ENCODE assay signal across 27 cellular contexts in genomic region chr15:70579766-70580165, GRCh38.
"Had no signal": no experiment of that assay in that cellular context is flagged by ENCODE, and none has a peak within 500 bp of the region (broad histone marks: within the 10 kb centered on the region; RNA-seq: fewer than 3 reads in every experiment).

No MANE protein-coding gene starts in this region.

- H3K27me3 ChIP-seq: brain microvascular endothelial cell, SJSA1 had no signal

- H3K27ac ChIP-seq: brain microvascular endothelial cell, cardiac muscle cell, SJSA1 had no signal

- H3K9me3 Mint-ChIP-seq: activated B cell treated with CpG ODN at 0.5 μM for 24 hours; activated CD4-positive, alpha-beta T cell treated with anti-CD3 and anti-CD28 coated beads, Interleukin-2, amount 10 ng/mL, durations not matched to agents 24 days and 14 days; activated naive CD4-positive, alpha-beta T cell treated with anti-CD3 and anti-CD28 coated beads, Interleukin-2, amount 10 ng/mL, durations not matched to agents 7 days and 5 days; activated T-helper 2 cell treated with anti-CD3 and anti-CD28 coated beads, Interferon-gamma antibody, Interleukin-2, Interleukin-4, amounts not matched to agents 10 μg/mL and 5 μg/mL and 100 μg/mL, durations not matched to agents 14 hours and 24 hours and 36 hours; T-helper 1 cell treated with Interleukin-12 subunit alpha and Interleukin-12 subunit beta and Interleukin-4 antibody, amounts not matched to agents 30 μg/mL and 1 μg/mL, for 36 hours had no signal

- H3K4me3 Mint-ChIP-seq: activated B cell treated with CpG ODN at 0.5 μM for 24 hours; activated CD4-positive, alpha-beta T cell treated with anti-CD3 and anti-CD28 coated beads, Interleukin-2, amount 10 ng/mL, durations not matched to agents 24 days and 14 days; activated naive CD4-positive, alpha-beta T cell treated with anti-CD3 and anti-CD28 coated beads, Interleukin-2, amount 10 ng/mL, durations not matched to agents 7 days and 5 days; activated naive CD8-positive, alpha-beta T cell treated with anti-CD3 and anti-CD28 coated beads for 36 hours; T-helper 1 cell treated with Interleukin-12 subunit alpha and Interleukin-12 subunit beta and Interleukin-4 antibody, amounts not matched to agents 30 μg/mL and 1 μg/mL, for 36 hours had no signal

- H3K36me3 ChIP-seq: brain microvascular endothelial cell, cardiac muscle cell, SJSA1 had no signal

- H3K4me3 ChIP-seq: cardiac muscle cell, SJSA1 had no signal

- H3K36me3 Mint-ChIP-seq: activated naive CD4-positive, alpha-beta T cell treated with anti-CD3 and anti-CD28 coated beads, Interleukin-2, amount 10 ng/mL, durations not matched to agents 7 days and 5 days had no signal

- H3K4me1 Mint-ChIP-seq: activated B cell treated with CpG ODN at 0.5 μM for 24 hours had no signal

- H3K9me3 ChIP-seq: SJSA1 had no signal

- H3K27ac Mint-ChIP-seq: activated B cell treated with CpG ODN at 0.5 μM for 24 hours; activated CD4-positive, alpha-beta T cell treated with anti-CD3 and anti-CD28 coated beads, Interleukin-2, amount 10 ng/mL, durations not matched to agents 24 days and 14 days; activated naive CD4-positive, alpha-beta T cell treated with anti-CD3 and anti-CD28 coated beads, Interleukin-2, amount 10 ng/mL, durations not matched to agents 7 days and 5 days; activated naive CD8-positive, alpha-beta T cell treated with anti-CD3 and anti-CD28 coated beads for 36 hours; activated T-helper 2 cell treated with anti-CD3 and anti-CD28 coated beads, Interferon-gamma antibody, Interleukin-2, Interleukin-4, amounts not matched to agents 10 μg/mL and 5 μg/mL and 100 μg/mL, durations not matched to agents 14 hours and 24 hours and 36 hours; T-helper 1 cell treated with Interleukin-12 subunit alpha and Interleukin-12 subunit beta and Interleukin-4 antibody, amounts not matched to agents 30 μg/mL and 1 μg/mL, for 36 hours had no signal

- FAIRE-seq: RCC 7860 had no signal

- DNase-seq: activated B cell treated with CpG ODN at 0.5 μM for 24 hours; activated CD4-positive, alpha-beta T cell treated with anti-CD3 and anti-CD28 coated beads for 1 hour; activated CD4-positive, alpha-beta T cell treated with anti-CD3 and anti-CD28 coated beads, Interleukin-2, amount 10 ng/mL, durations not matched to agents 24 days and 14 days; activated CD4-positive, alpha-beta T cell treated with anti-CD3 and anti-CD28 coated beads, Interleukin-2, amount 50 U/mL, for 48 hours; activated gamma-delta T cell treated with Interleukin-2 at 50 U/mL for 16 hours; activated naive CD4-positive, alpha-beta T cell treated with anti-CD3 and anti-CD28 coated beads, Interleukin-2, amount 10 ng/mL, durations not matched to agents 7 days and 5 days; activated naive CD8-positive, alpha-beta T cell treated with anti-CD3 and anti-CD28 coated beads for 36 hours; activated T-cell treated with anti-CD3 and anti-CD28 coated beads for 4 hours; brain microvascular endothelial cell; cerebellar nuclear complex; Karpas-422; MM.1S; NCI-H1105 treated with DMSO at 0.1 percent for 48 hours; NCI-H1436 treated with DMSO at 0.1 percent for 48 hours; NCI-H187 treated with DMSO at 0.1 percent for 48 hours; NCI-H2081 treated with DMSO at 0.1 percent for 48 hours; NCI-H446; NCI-H524; SHP77; SW 1271; T-helper 9 cell had no signal

- ATAC-seq: SK-N-SH treated with all-trans-retinoic acid at 6 μM for 48 hours had no signal
